ENCODE assay signal across 8 cellular contexts in genomic region chr11:117843666-117844484, GRCh38. TPM values are rescaled to one million over a fixed set of nuclear protein-coding genes. Genes with fewer than 3 reads are reported as not detected.
DNase-seq lines count a peak whose midpoint lies in the region; TF ChIP-seq lines count a peak whose summit lies in the region.

No MANE protein-coding gene starts in this region.

- no peak overlapping the region for H3K27ac Mint-ChIP-seq in endodermal cell

- H3K4me1 ChIP-seq in endodermal cell (ENCODE audit: control insufficient read depth, insufficient read depth, low read length) = no peaks in the 10 kb centered on the region

- no peak overlapping the region for H3K4me3 ChIP-seq in endodermal cell (ENCODE audit: low read length)

- TF ChIP-seq CTCF in endodermal cell (conservative IDR thresholded peaks at IDR 0.05) = peak; percentile 98

- no peak overlapping the region for H3K4me3 Mint-ChIP-seq in endodermal cell

- peaks cover 7% of the 10 kb centered on the region for H3K36me3 Mint-ChIP-seq in endodermal cell (ENCODE audit: low read depth)

- H3K9me3 Mint-ChIP-seq in endodermal cell = peaks cover 3% of the 10 kb centered on the region

- H3K9me3 ChIP-seq in endodermal cell (ENCODE audit: control insufficient read depth, low read length) = no peaks in the 10 kb centered on the region

- H3K27me3 Mint-ChIP-seq in endodermal cell (ENCODE audit: insufficient read depth) = no peaks in the 10 kb centered on the region

- 43 to 50% methylated on average over 2 to 9 of the region's 9 CpGs for WGBS in endodermal cell (ENCODE audit: insufficient coverage in 1 of 2, insufficient read length in 1 of 2), 2 experiments

- H3K27ac ChIP-seq in endodermal cell (ENCODE audit: low read depth, low read length) = no peak overlapping the region

- peaks cover 28% of the 10 kb centered on the region for H3K36me3 ChIP-seq in endodermal cell (ENCODE audit: control insufficient read depth, insufficient read depth, low read length)

- no peaks in the 10 kb centered on the region for H3K27me3 ChIP-seq in endodermal cell (ENCODE audit: control insufficient read depth, insufficient read depth, low read length, poor library complexity, severe bottlenecking)

- H3K4me1 Mint-ChIP-seq in endodermal cell = no peaks in the 10 kb centered on the region

- DNase-seq in Ammon's horn (ENCODE audit: low spot score) (peak; percentile 83), H4 (ENCODE audit: low spot score) (peak; percentile 48), NCI-H82 (lab: John Stamatoyannopoulos, UW) (peak; percentile 63), endodermal cell (peak; percentile 94), middle frontal gyrus (ENCODE audit: extremely low spot score, low spot score) (peak; percentile 52), NCI-H1048 (lab: John Stamatoyannopoulos, UW) (no peak)
- DNase-seq in activated CD8-positive, alpha-beta memory T cell treated with anti-CD3 and anti-CD28 coated beads, Interleukin-2, amount 50 U/mL, for 24 hours (ENCODE audit: extremely low read depth) = peak; percentile 66
- peak; percentile 43 to 81 for DNase-seq in stimulated activated CD8-positive, alpha-beta memory T cell treated with anti-CD3 and anti-CD28 coated beads, Interleukin-4, amount 100 ng/mL, for 4 hours (ENCODE audit: low read depth in 2 of 2, low spot score in 1 of 2)

- H3K9ac ChIP-seq in endodermal cell (ENCODE audit: extremely low read depth, low read length, poor library complexity, severe bottlenecking) = no peak overlapping the region

RNA-seq across cellular contexts. Expression of gene FXYD2, which starts 19.3 kb away (rescaled TPM):
- total RNA-seq in H4 (2014; rRNA removed; shearing (Covaris generic)) = not detected in 2 replicates
- total RNA-seq in endodermal cell = 1 to 10 TPM; 3.0 TPM
- polyA plus RNA-seq in endodermal cell (2013, experiment 1 of 2) = 1.0 TPM
- polyA plus RNA-seq in endodermal cell (2013, experiment 2 of 2) = 1.3 TPM

RNA-seq across cellular contexts. Expression of gene FXYD6, which starts 32.6 kb away (rescaled TPM):
- 12.8 and 15.8 TPM in 2 replicates for total RNA-seq in H4 (2014; rRNA removed; shearing (Covaris generic))
- 10 to 100 TPM; 54.1 to 61.8 TPM for total RNA-seq in endodermal cell
- 197 TPM for polyA plus RNA-seq in endodermal cell (2013, experiment 1 of 2)
- polyA plus RNA-seq in endodermal cell (2013, experiment 2 of 2) = 184 TPM

RNA-seq across cellular contexts. Expression of gene DSCAML1, which starts 46.9 kb away (rescaled TPM):
- total RNA-seq in H4 (2014; rRNA removed; shearing (Covaris generic)) = not detected in 2 replicates
- 10 to 100 TPM in 1 of 2 donors, 1 to 10 TPM in 1; 5.6 to 10.9 TPM for total RNA-seq in endodermal cell
- 1.4 TPM for polyA plus RNA-seq in endodermal cell (2013, experiment 1 of 2)
- 0.50 TPM for polyA plus RNA-seq in endodermal cell (2013, experiment 2 of 2)
